ENCODE assay signal across 8 cellular contexts in genomic region chr1:5678759-5679158, GRCh38.
"Had no signal": no experiment of that assay in that cellular context is flagged by ENCODE, and none has a peak within 500 bp of the region (broad histone marks: within the 10 kb centered on the region; RNA-seq: fewer than 3 reads in every experiment).

No MANE protein-coding gene starts in this region.

- H3K36me3 Mint-ChIP-seq: IgD-negative memory B cell had no signal

- H3K27me3 Mint-ChIP-seq: IgD-negative memory B cell had no signal

- DNase-seq: GM23248, GOT3, H9, HCEC 1CT, KG1 had no signal

- H3K9ac ChIP-seq: GM23248 had no signal

- H3K4me1 Mint-ChIP-seq: IgD-negative memory B cell had no signal

- H3K27ac Mint-ChIP-seq: H9, IgD-negative memory B cell had no signal

- H3K27ac ChIP-seq: GM23248 had no signal

- H2AFZ ChIP-seq: GM23248 had no signal

- FAIRE-seq: H54, HTR-8/SVneo had no signal

- H3K4me3 Mint-ChIP-seq: H9, IgD-negative memory B cell had no signal

- H3K4me3 ChIP-seq: GM23248 had no signal
